Comparison of ENCODE assay signal across 32 cellular contexts in genomic region chr10:70588255-70588654, GRCh38. TPM values are rescaled to one million over a fixed set of nuclear protein-coding genes. Genes with fewer than 3 reads are reported as not detected.
DNase-seq lines count a peak whose midpoint lies in the region; FAIRE-seq and TF ChIP-seq lines count a peak whose summit lies in the region.
"Had no signal": no experiment of that assay in that cellular context is flagged by ENCODE, and none has a peak within 500 bp of the region (broad histone marks: within the 10 kb centered on the region; RNA-seq: fewer than 3 reads in every experiment).

No MANE protein-coding gene starts in this region.

- H3K36me3 ChIP-seq in OCI-LY3 (replicated peaks; ENCODE audit: low read depth, low read length) = no peaks in the 10 kb centered on the region
- no peaks in the 10 kb centered on the region for H3K36me3 ChIP-seq in CD4-positive, alpha-beta memory T cell (ENCODE audit: insufficient read depth, low read length)
- H3K36me3 ChIP-seq: brain microvascular endothelial cell had no signal

- CTCF ChIA-PET in CD4-positive, alpha-beta memory T cell (lab: Charles Lee; ENCODE audit: partially characterized antibody) = no interaction called here

- POLR2A ChIA-PET in CD4-positive, alpha-beta memory T cell (lab: Charles Lee; ENCODE audit: partially characterized antibody) = no interaction called here

- H3K4me1 Mint-ChIP-seq in osteocyte (ENCODE audit: unreplicated experiment) = peaks cover 19% of the 10 kb centered on the region
- H3K4me1 Mint-ChIP-seq in CD4-positive, alpha-beta memory T cell = peaks cover 0 to 5% (median 0%) of the 10 kb centered on the region in 4 donors
- H3K4me1 Mint-ChIP-seq: B cell had no signal

- peak overlapping the region; percentile 26 for H3K4me2 ChIP-seq in OCI-LY3 (ENCODE audit: low read length)
- H3K4me2 ChIP-seq: SK-N-SH had no signal

- no peaks in the 10 kb centered on the region for H3K36me3 Mint-ChIP-seq in osteocyte (ENCODE audit: unreplicated experiment)
- H3K36me3 Mint-ChIP-seq in CD4-positive, alpha-beta memory T cell = peaks cover 0 to 2% of the 10 kb centered on the region in 2 donors
- H3K36me3 Mint-ChIP-seq: IgD-negative memory B cell, mesothelial cell of epicardium, naive B cell had no signal

- no peak overlapping the region for H3K27ac Mint-ChIP-seq in osteocyte (ENCODE audit: unreplicated experiment)
- H3K27ac Mint-ChIP-seq in CD4-positive, alpha-beta memory T cell = no peak overlapping the region
- H3K27ac Mint-ChIP-seq: activated CD8-positive, alpha-beta T cell treated with anti-CD3 and anti-CD28 coated beads for 36 hours; B cell; IgD-negative memory B cell; mesothelial cell of epicardium; naive B cell; T-helper 17 cell had no signal

- intact Hi-C loops in CD4-positive, alpha-beta memory T cell (cut with micrococcal nuclease) = no loop called here

- no peak for TF ChIP-seq POLR2A in GM12891 (IDR thresholded peaks at IDR 0.05; ENCODE audit: low read depth, low read length)

- H3K9ac ChIP-seq in OCI-LY3 (ENCODE audit: low read length) = no peak overlapping the region
- H3K9ac ChIP-seq: SK-N-SH had no signal

- H3K27ac ChIP-seq in OCI-LY3 (ENCODE audit: low read length) = no peak overlapping the region
- H3K27ac ChIP-seq in CD4-positive, alpha-beta memory T cell (ENCODE audit: low read depth, low read length) = no peak overlapping the region
- H3K27ac ChIP-seq: brain microvascular endothelial cell, epithelial cell of prostate had no signal

- H2AFZ ChIP-seq in OCI-LY3 (ENCODE audit: low read depth, low read length) = no peak overlapping the region

- peak; percentile 46 for DNase-seq in activated effector memory CD4-positive, alpha-beta T cell treated with anti-CD3 and anti-CD28 coated beads, Interleukin-2, amount 50 U/mL, for 16 hours
- DNase-seq in activated effector memory CD4-positive, alpha-beta T cell treated with Interleukin-2 at 50 U/mL for 16 hours = no peak
- DNase-seq in GM12891 (ENCODE audit: insufficient read length, low spot score) (no peak), osteocyte (ENCODE audit: extremely low spot score, unreplicated experiment) (peak; percentile 32), LoVo (ENCODE audit: low spot score) (no peak)
- DNase-seq in stimulated activated naive CD4-positive, alpha-beta T cell treated with Interleukin-2 at 50 U/mL for 16 hours (lab: John Stamatoyannopoulos, UW) = no peak
- DNase-seq in CD4-positive, alpha-beta memory T cell = no peak
- DNase-seq: activated CD4-positive, CD25-positive, alpha-beta regulatory T cell treated with anti-CD3 and anti-CD28 coated beads, Interleukin-2, amount 50 U/mL, for 72 hours; activated CD8-positive, alpha-beta T cell treated with anti-CD3 and anti-CD28 coated beads for 36 hours; activated naive CD4-positive, alpha-beta T cell; activated T-cell treated with anti-CD3 and anti-CD28 coated beads, Interleukin-2, amount 50 U/mL, for 24 hours; amniotic stem cell; brain microvascular endothelial cell; COR-L47; DMS79; GDM1; naive B cell; NCI-H345; occipital lobe; SK-N-SH; T-helper 17 cell; trophoblast cell had no signal

- H4K20me1 ChIP-seq in OCI-LY3 (ENCODE audit: insufficient read depth, low read length) = no peaks in the 10 kb centered on the region

- H3K79me2 ChIP-seq in OCI-LY3 (ENCODE audit: low read length) = no peaks in the 10 kb centered on the region

- H3K4me3 Mint-ChIP-seq in osteocyte (ENCODE audit: unreplicated experiment) = no peak overlapping the region
- H3K4me3 Mint-ChIP-seq in CD4-positive, alpha-beta memory T cell = no peak overlapping the region
- H3K4me3 Mint-ChIP-seq: activated CD8-positive, alpha-beta T cell treated with anti-CD3 and anti-CD28 coated beads for 36 hours; activated T-cell treated with anti-CD3 and anti-CD28 coated beads, Interleukin-2, amount 50 U/mL, for 24 hours; B cell; IgD-negative memory B cell; mesothelial cell of epicardium; T-helper 17 cell had no signal

- H3K4me1 ChIP-seq in OCI-LY3 (ENCODE audit: low read length) = peaks cover 18% of the 10 kb centered on the region
- H3K4me1 ChIP-seq in CD4-positive, alpha-beta memory T cell (ENCODE audit: insufficient read depth, low read length) = no peaks in the 10 kb centered on the region

- H3K9me3 ChIP-seq in OCI-LY3 (ENCODE audit: insufficient read depth, low read length) = no peaks in the 10 kb centered on the region
- no peaks in the 10 kb centered on the region for H3K9me3 ChIP-seq in CD4-positive, alpha-beta memory T cell (ENCODE audit: control insufficient read depth in 1 of 2, low read length in 2 of 2)
- H3K9me3 ChIP-seq: SK-N-SH had no signal

- H3K4me3 ChIP-seq in OCI-LY3 (ENCODE audit: low read length) = no peak overlapping the region
- H3K4me3 ChIP-seq in CD4-positive, alpha-beta memory T cell (ENCODE audit: low read length in 2 of 2) = no peak overlapping the region

- peaks cover 53% of the 10 kb centered on the region for H3K27me3 Mint-ChIP-seq in osteocyte (ENCODE audit: unreplicated experiment)
- H3K27me3 Mint-ChIP-seq in CD4-positive, alpha-beta memory T cell = peaks cover 0 to 7% of the 10 kb centered on the region in 2 donors
- H3K27me3 Mint-ChIP-seq: activated CD8-positive, alpha-beta T cell treated with anti-CD3 and anti-CD28 coated beads for 36 hours had no signal

- H3K9me3 Mint-ChIP-seq in osteocyte (ENCODE audit: unreplicated experiment) = no peaks in the 10 kb centered on the region
- H3K9me3 Mint-ChIP-seq in CD4-positive, alpha-beta memory T cell = no peaks in the 10 kb centered on the region
- H3K9me3 Mint-ChIP-seq: activated CD8-positive, alpha-beta T cell treated with anti-CD3 and anti-CD28 coated beads for 36 hours; activated T-cell treated with anti-CD3 and anti-CD28 coated beads, Interleukin-2, amount 50 U/mL, for 24 hours; IgD-negative memory B cell; mesothelial cell of epicardium; naive B cell had no signal

- TF ChIP-seq CTCF in OCI-LY3 (IDR thresholded peaks at IDR 0.05; ENCODE audit: low read depth, low read length) = no peak
- no peak for TF ChIP-seq CTCF in osteocyte (IDR thresholded peaks at IDR 0.05)

- peaks cover 7% of the 10 kb centered on the region for H3K27me3 ChIP-seq in OCI-LY3 (ENCODE audit: low read depth, low read length)
- H3K27me3 ChIP-seq in CD4-positive, alpha-beta memory T cell (ENCODE audit: insufficient read depth, low read length) = no peaks in the 10 kb centered on the region

- FAIRE-seq in GM12891 (lab: Jason Lieb, UNC) = peak; percentile 81
- FAIRE-seq: H1, islet of Langerhans had no signal

TF ChIP-seq in GM12891, 5 proteins besides CTCF, POLR2A, EP300 and RAD21:
- TF ChIP-seq SPI1 (IDR thresholded peaks at IDR 0.05; ENCODE audit: low read depth, low read length) (no peak), PAX5 (IDR thresholded peaks at IDR 0.05; ENCODE audit: insufficient read depth, low read length, severe bottlenecking) (no peak), POLR2AphosphoS5 (IDR thresholded peaks at IDR 0.05; ENCODE audit: low read depth, low read length) (no peak), POU2F2 (IDR thresholded peaks at IDR 0.05; ENCODE audit: low read depth, low read length) (no peak)

RNA-seq across cellular contexts. Expression of gene PRF1, which starts 14.3 kb away (rescaled TPM):
- 13.2 TPM for polyA plus RNA-seq in GM12891 (2012; ENCODE audit: low read depth, missing spikeins)
- not detected in 2 replicates for total RNA-seq in osteocyte
- total RNA-seq in CD4-positive, alpha-beta memory T cell = 10 to 100 TPM; 18.0 to 19.5 TPM
- polyA plus RNA-seq in CD4-positive, alpha-beta memory T cell = 10 to 100 TPM; 65.0 to 67.5 TPM
- total RNA-seq: A673, chondrocyte, H1, M059J, occipital lobe had no signal
- polyA plus RNA-seq: SK-N-SH had no signal

Comparison
In these comparisons a context has a peak if more than half of its experiments do, and no peak if none do; other contexts are left out.
1. DNase-seq: peak in activated effector memory CD4-positive, alpha-beta T cell treated with anti-CD3 and anti-CD28 coated beads, Interleukin-2, amount 50 U/mL, for 16 hours (single experiment) and osteocyte (single experiment); none in activated effector memory CD4-positive, alpha-beta T cell treated with Interleukin-2 at 50 U/mL for 16 hours (single experiment), GM12891 (single experiment), stimulated activated naive CD4-positive, alpha-beta T cell treated with Interleukin-2 at 50 U/mL for 16 hours (single experiment), LoVo (single experiment) and CD4-positive, alpha-beta memory T cell (0 of 5).
2. RNA of gene PRF1, which starts 14.3 kb away (total RNA-seq): 18.0 to 19.5 TPM in CD4-positive, alpha-beta memory T cell; not detected in osteocyte; every median in the first group is over 10 times any median in the second.